ENCODE assay signal across 15 cellular contexts in the genomic region with DNA sequence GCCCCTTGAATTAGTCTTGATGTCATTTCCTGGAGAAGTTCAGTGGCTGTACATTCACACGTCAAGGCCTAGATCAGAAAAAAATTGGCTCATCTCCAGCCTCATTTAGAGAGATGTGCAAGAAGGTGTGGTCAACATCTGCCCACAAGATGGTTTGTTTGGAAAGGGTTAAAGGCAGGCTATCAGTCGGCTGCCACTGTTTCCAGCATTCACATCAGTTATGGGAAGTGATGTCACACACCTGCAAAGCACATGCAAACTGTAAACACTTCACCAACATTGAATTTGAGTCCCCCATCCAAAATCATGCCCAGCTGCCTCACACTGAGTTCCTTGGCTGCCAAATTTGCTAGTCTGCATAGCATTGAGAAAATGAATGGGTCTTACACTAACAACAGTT.
"Had no signal": no experiment of that assay in that cellular context is flagged by ENCODE, and none has a peak within 500 bp of the region (broad histone marks: within the 10 kb centered on the region; RNA-seq: fewer than 3 reads in every experiment).

No MANE protein-coding gene starts in this region.

- H3K4me1 Mint-ChIP-seq: activated naive CD8-positive, alpha-beta T cell treated with anti-CD3 and anti-CD28 coated beads, Interleukin-2, amount 50 U/mL, for 24 hours; endodermal cell had no signal

- H3K27me3 ChIP-seq: ascending aorta, suprapubic skin had no signal

- H3K36me3 ChIP-seq: ascending aorta, suprapubic skin had no signal

- H3K9me3 Mint-ChIP-seq: activated naive CD8-positive, alpha-beta T cell treated with anti-CD3 and anti-CD28 coated beads, Interleukin-2, amount 50 U/mL, for 24 hours; activated T-helper 1 cell treated with anti-CD3 and anti-CD28 coated beads, Interleukin-12 subunit alpha, Interleukin-12 subunit beta, Interleukin-2, Interleukin-4 antibody, amounts not matched to agents 30 ng/mL and 10 ng/mL and 1 ng/mL, durations not matched to agents 14 hours and 24 hours and 36 hours; endodermal cell; type B pancreatic cell had no signal

- H3K27ac Mint-ChIP-seq: activated CD8-positive, alpha-beta T cell treated with anti-CD3 and anti-CD28 coated beads, Interleukin-2, amount 10 ng/mL, durations not matched to agents 7 days and 5 days; activated naive CD8-positive, alpha-beta T cell treated with anti-CD3 and anti-CD28 coated beads, Interleukin-2, amount 50 U/mL, for 24 hours; activated T-helper 1 cell treated with anti-CD3 and anti-CD28 coated beads, Interleukin-12 subunit alpha, Interleukin-12 subunit beta, Interleukin-2, Interleukin-4 antibody, amounts not matched to agents 30 ng/mL and 10 ng/mL and 1 ng/mL, durations not matched to agents 14 hours and 24 hours and 36 hours; endodermal cell; type B pancreatic cell had no signal

- H3K36me3 Mint-ChIP-seq: type B pancreatic cell had no signal

- H3K4me1 ChIP-seq: ascending aorta, suprapubic skin had no signal

- H3K4me3 Mint-ChIP-seq: activated CD8-positive, alpha-beta T cell treated with anti-CD3 and anti-CD28 coated beads, Interleukin-2, amount 10 ng/mL, durations not matched to agents 7 days and 5 days; activated naive CD8-positive, alpha-beta T cell treated with anti-CD3 and anti-CD28 coated beads, Interleukin-2, amount 50 U/mL, for 24 hours; activated T-helper 1 cell treated with anti-CD3 and anti-CD28 coated beads, Interleukin-12 subunit alpha, Interleukin-12 subunit beta, Interleukin-2, Interleukin-4 antibody, amounts not matched to agents 30 ng/mL and 10 ng/mL and 1 ng/mL, durations not matched to agents 14 hours and 24 hours and 36 hours; endodermal cell; neural crest cell; type B pancreatic cell had no signal

- DNase-seq: activated CD4-positive, alpha-beta T cell treated with anti-CD3 and anti-CD28 coated beads for 4 hours; activated CD8-positive, alpha-beta memory T cell treated with anti-CD3 and anti-CD28 coated beads, Interleukin-2, amount 50 U/mL, for 48 hours; activated CD8-positive, alpha-beta T cell treated with anti-CD3 and anti-CD28 coated beads, Interleukin-2, amount 10 ng/mL, durations not matched to agents 7 days and 5 days; activated naive CD4-positive, alpha-beta T cell; activated naive CD8-positive, alpha-beta T cell treated with anti-CD3 and anti-CD28 coated beads, Interleukin-2, amount 50 U/mL, for 24 hours; endodermal cell; erythroblast; glutamatergic neuron; stimulated activated CD4-positive, alpha-beta T cell treated with anti-CD3 and anti-CD28 coated beads, Interleukin-12 subunit alpha, Interleukin-12 subunit beta, amount 100 ng/mL, for 4 hours; stimulated activated naive CD4-positive, alpha-beta T cell treated with Interleukin-2 at 50 U/mL for 16 hours had no signal

- H3K9me3 ChIP-seq: ascending aorta, suprapubic skin had no signal

- H3K27me3 Mint-ChIP-seq: activated naive CD8-positive, alpha-beta T cell treated with anti-CD3 and anti-CD28 coated beads, Interleukin-2, amount 50 U/mL, for 24 hours; type B pancreatic cell had no signal

- ATAC-seq: activated CD8-positive, alpha-beta T cell treated with anti-CD3 and anti-CD28 coated beads, Interleukin-2, amount 10 ng/mL, durations not matched to agents 7 days and 5 days; activated naive CD8-positive, alpha-beta T cell treated with anti-CD3 and anti-CD28 coated beads, Interleukin-2, amount 50 U/mL, for 24 hours had no signal

- H3K4me3 ChIP-seq: ascending aorta, suprapubic skin had no signal
